Comparison of ENCODE assay signal across 20 cellular contexts in genomic region chrX:40121618-40122017, GRCh38. TPM values are rescaled to one million over a fixed set of nuclear protein-coding genes. Genes with fewer than 3 reads are reported as not detected.
DNase-seq lines count a peak whose midpoint lies in the region; ATAC-seq and TF ChIP-seq lines count a peak whose summit lies in the region.
"Had no signal": no experiment of that assay in that cellular context is flagged by ENCODE, and none has a peak within 500 bp of the region (broad histone marks: within the 10 kb centered on the region; RNA-seq: fewer than 3 reads in every experiment).

No MANE protein-coding gene starts in this region.

- no peak overlapping the region for H3K4me3 Mint-ChIP-seq in CD4-positive, alpha-beta T cell
- H3K4me3 Mint-ChIP-seq: CD4-positive, CD25-positive, alpha-beta regulatory T cell; T-helper 1 cell treated with Interleukin-12 subunit alpha and Interleukin-12 subunit beta and Interleukin-4 antibody, amounts not matched to agents 30 μg/mL and 1 μg/mL, for 36 hours had no signal

- H3K4me1 Mint-ChIP-seq in CD4-positive, alpha-beta T cell (ENCODE audit: low read depth), result no peaks in the 10 kb centered on the region

- TF ChIP-seq CTCF in 22Rv1 (IDR thresholded peaks at IDR 0.05), result no peak
- TF ChIP-seq CTCF in C4-2B (conservative IDR thresholded peaks at IDR 0.05), result no peak
- TF ChIP-seq CTCF in CD4-positive, alpha-beta T cell (IDR thresholded peaks at IDR 0.05), result no peak

- no peaks in the 10 kb centered on the region for H3K27me3 ChIP-seq in CD4-positive, alpha-beta T cell (ENCODE audit: control insufficient read depth, insufficient read depth, low read length)
- H3K27me3 ChIP-seq: MG63 had no signal

- H3K36me3 Mint-ChIP-seq in CD4-positive, alpha-beta T cell (ENCODE audit: low read depth), result no peaks in the 10 kb centered on the region

- H3K27ac ChIP-seq in 22Rv1 (0 out of 2 replicates have a peak overlapping the region, but pooled peaks have one; percentile 29), C4-2B (peak overlapping the region; percentile 70), KOPT-K1 (ENCODE audit: low read depth, low read length, poor library complexity, severe bottlenecking) (peak overlapping the region; percentile 35), epithelial cell of prostate (peak overlapping the region; percentile 3)
- H3K27ac ChIP-seq in CD4-positive, alpha-beta T cell (ENCODE audit: low read depth, low read length), result no peak overlapping the region
- H3K27ac ChIP-seq: SK-N-MC had no signal

- DNase-seq in epithelial cell of prostate (ENCODE audit: low read depth, low spot score) (no peak), T-helper 1 cell (no peak), middle frontal gyrus (ENCODE audit: extremely low spot score, low spot score) (no peak)
- DNase-seq in CD4-positive, alpha-beta T cell, result no peak
- DNase-seq: CD4-positive, CD25-positive, alpha-beta regulatory T cell; COR-L47; GF-D8; HCEC 1CT; MG63; NCI-H1105 treated with DMSO at 0.1 percent for 48 hours; NCI-H146; NCI-H1930; NCI-H526 treated with DMSO at 0.1 percent for 48 hours had no signal

- no peaks in the 10 kb centered on the region for H3K9me3 Mint-ChIP-seq in CD4-positive, alpha-beta T cell
- H3K9me3 Mint-ChIP-seq: CD4-positive, CD25-positive, alpha-beta regulatory T cell; T-helper 1 cell treated with Interleukin-12 subunit alpha and Interleukin-12 subunit beta and Interleukin-4 antibody, amounts not matched to agents 30 μg/mL and 1 μg/mL, for 36 hours had no signal

- H3K9me3 ChIP-seq in KOPT-K1 (ENCODE audit: insufficient read depth, low read length, poor library complexity, severe bottlenecking), result no peaks in the 10 kb centered on the region
- H3K9me3 ChIP-seq in CD4-positive, alpha-beta T cell (ENCODE audit: control insufficient read depth, low read length), result no peaks in the 10 kb centered on the region
- H3K9me3 ChIP-seq: MG63 had no signal

- H3K36me3 ChIP-seq in KOPT-K1 (ENCODE audit: insufficient read depth, low read length), result peaks cover 17% of the 10 kb centered on the region; the same call in 1 of the 2 replicates
- H3K36me3 ChIP-seq: MG63 had no signal

- H3K27ac Mint-ChIP-seq in CD4-positive, alpha-beta T cell, result no peak overlapping the region

- POLR2A ChIA-PET in CD4-positive, alpha-beta T cell (lab: Charles Lee), result no interaction called here

- CTCF ChIA-PET in CD4-positive, alpha-beta T cell (lab: Charles Lee), result no interaction called here

- intact Hi-C loops in CD4-positive, alpha-beta T cell (cut with DNase I, micrococcal nuclease), result no loop called here

- ATAC-seq in CD4-positive, alpha-beta T cell (ENCODE audit: poor library complexity), result no peak
- no peak for ATAC-seq in GM21737 (IDR thresholded peaks at IDR 0.05; ENCODE audit: unreplicated experiment)
- ATAC-seq: K562 had no signal

- H3K27me3 Mint-ChIP-seq in CD4-positive, alpha-beta T cell, result no peaks in the 10 kb centered on the region
- H3K27me3 Mint-ChIP-seq: CD4-positive, CD25-positive, alpha-beta regulatory T cell had no signal

RNA-seq across cellular contexts. Expression of gene BCOR, which starts 23.9 kb away (rescaled TPM):
- total RNA-seq in CD4-positive, alpha-beta T cell, result 10 to 100 TPM; 26.1 to 26.3 TPM
